9 cellular contexts compared by ENCODE assay signal in genomic region chr22:27825174-27825573, GRCh38. TPM values are rescaled to one million over a fixed set of nuclear protein-coding genes. Genes with fewer than 3 reads are reported as not detected.
A peak's percentile ranks its signal among the peaks of the same experiment; 100 is the strongest.
DNase-seq lines count a peak whose midpoint lies in the region; ATAC-seq, FAIRE-seq and TF ChIP-seq lines count a peak whose summit lies in the region.
"Had no signal": no experiment of that assay in that cellular context is flagged by ENCODE, and none has a peak within 500 bp of the region (broad histone marks: within the 10 kb centered on the region; RNA-seq: fewer than 3 reads in every experiment).

No MANE protein-coding gene starts in this region.

- no peaks in the 10 kb centered on the region for H3K79me2 ChIP-seq in keratinocyte (ENCODE audit: control insufficient read depth, insufficient read depth, low read length)

- no peaks in the 10 kb centered on the region for H4K20me1 ChIP-seq in keratinocyte (ENCODE audit: control insufficient read depth, extremely low read depth, insufficient read depth, low read length)

- no peaks in the 10 kb centered on the region for H3K36me3 ChIP-seq in keratinocyte (ENCODE audit: control insufficient read depth in 2 of 2, extremely low read depth in 1 of 2, insufficient read depth in 2 of 2, low read length in 2 of 2)

- H3K9me3 ChIP-seq in keratinocyte (ENCODE audit: control insufficient read depth, low read depth, low read length) = no peaks in the 10 kb centered on the region

- no peak overlapping the region for H3K27ac ChIP-seq in keratinocyte (ENCODE audit: control insufficient read depth, insufficient read depth, low read length)

- dilution Hi-C loops in keratinocyte (cut with MboI; ENCODE audit: extremely low pct_ligation_motif_present, low sequenced_read_pairs) = no loop called here

- no peaks in the 10 kb centered on the region for H3K27me3 ChIP-seq in keratinocyte (ENCODE audit: control insufficient read depth, extremely low read depth, insufficient read depth, low read length)

- no peak overlapping the region for H3K4me3 ChIP-seq in AG10803 (ENCODE audit: low read length)
- no peak overlapping the region for H3K4me3 ChIP-seq in keratinocyte (ENCODE audit: control insufficient read depth in 2 of 3, extremely low read depth in 1 of 3, insufficient read depth in 2 of 3, low read depth in 1 of 3, low read length in 3 of 3)

- in situ Hi-C loops in GM13977 (cut with MboI; ENCODE audit: low pct_unique_long_range_greater_than_20kb, low sequenced_read_pairs, unreplicated experiment) = no loop called here

- DNase-seq in AG10803 (ENCODE audit: low read depth) = no peak
- DNase-seq in GM13977 (ENCODE audit: low spot score) = no peak
- peak; percentile 43 to 44 for DNase-seq in activated CD4-positive, alpha-beta T cell treated with anti-CD3 and anti-CD28 coated beads, Interleukin-2, amount 50 U/mL, for 48 hours
- DNase-seq in keratinocyte (ENCODE audit: low read depth, low spot score) = no peak
- DNase-seq in GM19238 (ENCODE audit: insufficient read length, low spot score) = no peak
- DNase-seq in kidney tubule cell (ENCODE audit: low spot score) = no peak
- no peak for DNase-seq in left cardiac atrium
- DNase-seq: Right ventricle myocardium superior had no signal

- no peaks in the 10 kb centered on the region for H3K4me1 ChIP-seq in keratinocyte (ENCODE audit: control insufficient read depth, extremely low read depth, insufficient read depth, low read length)

- H2AFZ ChIP-seq in keratinocyte (ENCODE audit: control insufficient read depth, low read length) = no peak overlapping the region

- no peaks in the 10 kb centered on the region for H3K9me1 ChIP-seq in keratinocyte (ENCODE audit: control insufficient read depth, extremely low read depth, insufficient read depth, low read length)

- TF ChIP-seq CTCF in AG10803 (conservative IDR thresholded peaks at IDR 0.05; ENCODE audit: low read length) = peak; percentile 28
- TF ChIP-seq CTCF in GM13977 (IDR thresholded peaks at IDR 0.05; ENCODE audit: extremely low read depth, insufficient read depth, missing control alignments) = peak; percentile 36
- peak; percentile 34 to 75 (median 52) for TF ChIP-seq CTCF in keratinocyte (optimal IDR thresholded peaks at IDR 0.05 in 1 of 3, IDR thresholded peaks at IDR 0.05 in 1 of 3, conservative IDR thresholded peaks at IDR 0.05 in 1 of 3; ENCODE audit: extremely low read depth in 1 of 3, insufficient read depth in 2 of 3, low read length in 3 of 3)

- H3K9ac ChIP-seq in keratinocyte (ENCODE audit: control insufficient read depth, extremely low read depth, insufficient read depth, low read length) = no peak overlapping the region

- no peak for FAIRE-seq in keratinocyte (lab: Jason Lieb, UNC)

- intact Hi-C loops in left cardiac atrium (cut with DNase I) = no loop called here

- ATAC-seq in GM21786 (IDR thresholded peaks at IDR 0.05; ENCODE audit: unreplicated experiment) = no peak
- no peak for ATAC-seq in left cardiac atrium

- H3K4me2 ChIP-seq in keratinocyte (ENCODE audit: control insufficient read depth, extremely low read depth, insufficient read depth, low read depth, low read length) = no peak overlapping the region

RNA-seq across cellular contexts. Expression of gene MN1, which starts 23.6 kb away (rescaled TPM):
- polyA plus RNA-seq in keratinocyte = 2.2 to 8.5 TPM (median 2.2 TPM) in 3 replicates
- 2.9 TPM for polyA plus RNA-seq in keratinocyte (2011; ENCODE audit: low read depth)
- polyA plus RNA-seq in keratinocyte (2011; cell fraction: cytosol; rRNA removed) = 5.0 and 7.2 TPM in 2 replicates
- 16.8 and 21.0 TPM in 2 replicates for polyA plus RNA-seq in keratinocyte (2011; cell fraction: nucleus; rRNA removed)
- polyA plus RNA-seq in keratinocyte (2012; ENCODE audit: low replicate concordance) = 5.0 and 8.5 TPM in 2 replicates
- polyA minus RNA-seq in keratinocyte = 8.0 to 24.5 TPM (median 11.7 TPM) in 3 replicates
- polyA minus RNA-seq in keratinocyte (2011; cell fraction: cytosol; rRNA and poly(A)+ RNA removed) = 12.9 TPM
- 15.2 and 17.8 TPM in 2 replicates for polyA minus RNA-seq in keratinocyte (2011; cell fraction: nucleus; rRNA and poly(A)+ RNA removed)
- total RNA-seq in left cardiac atrium = 10 to 100 TPM; 12.8 to 13.1 TPM

Comparison
In these comparisons a context has a peak if more than half of its experiments do, and no peak if none do; other contexts are left out.
1. DNase-seq: peak in activated CD4-positive, alpha-beta T cell treated with anti-CD3 and anti-CD28 coated beads, Interleukin-2, amount 50 U/mL, for 48 hours (2 of 2); none in AG10803 (single experiment), GM13977 (single experiment), keratinocyte (single experiment), GM19238 (single experiment), kidney tubule cell (single experiment) and left cardiac atrium (single experiment).
2. Peak in every context shown above with its lines, with median percentiles within 50 percentile points of each other: CTCF ChIP-seq.